20 cellular contexts compared by ENCODE assay signal in the genomic region with DNA sequence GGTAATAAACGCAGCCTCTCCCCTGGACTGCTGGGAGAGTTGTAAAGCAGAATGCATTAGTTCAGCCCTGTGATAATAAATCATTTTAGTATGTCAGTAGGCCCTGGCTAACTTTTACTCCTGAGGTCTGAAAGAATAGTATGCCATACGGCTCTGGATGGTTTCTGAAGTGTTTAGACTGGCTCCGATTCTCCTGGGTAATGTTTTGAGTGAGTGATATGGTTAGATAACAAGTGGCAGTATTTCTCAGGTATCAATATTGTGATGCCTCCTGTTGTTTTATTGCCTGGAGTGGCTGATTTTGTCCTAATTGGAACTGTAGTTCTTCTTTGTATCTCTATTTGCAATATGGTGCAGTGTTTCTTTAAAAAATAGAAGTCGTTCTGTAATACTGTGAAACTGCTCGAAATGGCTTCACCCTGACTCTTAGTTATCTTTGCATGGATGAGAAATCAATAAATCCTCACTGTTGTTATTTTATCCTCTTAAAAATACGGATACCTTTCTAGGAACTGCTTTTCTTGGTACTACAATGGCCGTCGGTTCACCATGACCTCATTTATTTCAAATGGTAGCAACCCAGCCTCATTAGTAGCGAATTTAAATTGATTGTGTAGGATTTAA.
DNase-seq lines count a peak whose midpoint lies in the region; ATAC-seq and TF ChIP-seq lines count a peak whose summit lies in the region.
"Had no signal": no experiment of that assay in that cellular context is flagged by ENCODE, and none has a peak within 500 bp of the region (broad histone marks: within the 10 kb centered on the region; RNA-seq: fewer than 3 reads in every experiment).

No MANE protein-coding gene starts in this region.

- H3K36me3 ChIP-seq in BE2C: no peaks in the 10 kb centered on the region
- H3K36me3 ChIP-seq: neural progenitor cell, thyroid gland had no signal

- H3K4me3 ChIP-seq in BE2C (ENCODE audit: low read depth, low read length): no peak overlapping the region
- H3K4me3 ChIP-seq: GM23248, neural progenitor cell, PC-9, thyroid gland had no signal

- H3K27me3 ChIP-seq in BE2C: no peaks in the 10 kb centered on the region
- H3K27me3 ChIP-seq: neural progenitor cell, thyroid gland had no signal

- DNase-seq in DMS153 (lab: John Stamatoyannopoulos, UW) (peak; percentile 78), NCI-H1105 treated with DMSO at 0.1 percent for 48 hours (lab: John Stamatoyannopoulos, UW) (peak; percentile 61), NCI-H345 (lab: John Stamatoyannopoulos, UW) (peak; percentile 42), SHP77 treated with DMSO at 0.1 percent for 48 hours (lab: John Stamatoyannopoulos, UW) (peak; percentile 7), GM20000 (ENCODE audit: low spot score) (no peak), BE2C (no peak), retina (no peak)
- DNase-seq: activated CD4-positive, alpha-beta T cell treated with anti-CD3 and anti-CD28 coated beads, Interleukin-2, amount 10 ng/mL, durations not matched to agents 24 days and 14 days; activated CD8-positive, alpha-beta memory T cell treated with anti-CD3 and anti-CD28 coated beads, Interleukin-2, amount 50 U/mL, for 4 hours; activated gamma-delta T cell; cortex of kidney; GM23248; head of caudate nucleus; KBM-7; PC-9; stimulated activated naive CD4-positive, alpha-beta T cell; thyroid gland had no signal

- no peaks in the 10 kb centered on the region for H3K9me3 ChIP-seq in BE2C
- H3K9me3 ChIP-seq: thyroid gland had no signal

- H3K4me1 ChIP-seq in BE2C: no peaks in the 10 kb centered on the region
- H3K4me1 ChIP-seq: neural progenitor cell had no signal

- TF ChIP-seq CTCF in GM20000 (IDR thresholded peaks at IDR 0.05; ENCODE audit: extremely low read depth, missing control alignments) (no peak), BE2C (IDR thresholded peaks at IDR 0.05; ENCODE audit: low read depth, low read length) (no peak)

- no peak for ATAC-seq in HG02798 (IDR thresholded peaks at IDR 0.05; ENCODE audit: poor library complexity, unreplicated experiment)
- ATAC-seq: left lobe of liver had no signal

Comparison
In these comparisons a context has a peak if more than half of its experiments do, and no peak if none do; other contexts are left out.
1. DNase-seq: peak in DMS153 (single experiment), NCI-H1105 treated with DMSO at 0.1 percent for 48 hours (single experiment), NCI-H345 (single experiment) and SHP77 treated with DMSO at 0.1 percent for 48 hours (single experiment); none in GM20000 (single experiment), BE2C (single experiment) and retina (single experiment).